ENCODE assay signal across 1 cellular context in the genomic region with DNA sequence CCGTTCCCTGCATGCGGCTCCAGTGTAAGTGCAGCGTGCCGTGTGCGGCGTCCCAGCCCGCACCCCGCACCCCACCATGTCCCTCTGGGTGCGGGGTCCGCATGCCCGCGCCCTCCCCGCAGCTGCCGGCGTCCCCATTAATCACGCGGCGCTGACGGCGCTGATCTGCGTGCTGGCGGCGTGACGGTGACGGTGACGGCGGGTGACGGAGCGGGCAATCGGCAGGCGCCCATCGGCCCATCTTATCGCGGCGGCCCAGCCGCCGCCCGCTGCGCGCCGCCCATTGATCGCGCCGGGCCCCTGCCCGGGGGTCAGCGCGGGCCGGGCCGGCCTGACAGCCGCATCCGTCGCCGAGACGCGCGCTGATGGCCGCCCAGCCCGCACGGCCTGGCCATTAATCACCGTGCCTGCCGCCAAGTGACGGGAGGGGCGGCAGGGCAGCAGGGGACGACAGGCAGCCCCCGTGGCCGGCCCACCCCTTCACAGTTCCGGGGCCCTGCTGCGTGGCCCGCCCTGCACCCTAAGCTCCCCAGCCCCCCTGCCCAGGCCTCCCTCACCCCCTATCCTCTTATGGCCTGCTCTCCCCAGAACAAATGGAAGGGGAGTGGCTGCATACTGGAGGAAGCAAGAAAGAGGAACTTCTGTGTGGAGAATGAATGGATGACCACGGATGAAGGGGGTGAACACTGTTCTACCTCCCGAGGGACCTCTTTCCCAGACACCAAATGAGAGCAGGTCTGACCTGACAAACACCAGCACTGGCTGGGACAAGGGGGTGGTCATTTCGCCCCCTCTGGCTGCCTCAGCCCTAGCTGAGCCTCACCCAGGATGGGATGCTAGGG.
TF ChIP-seq lines count a peak whose summit lies in the region.

No MANE protein-coding gene starts in this region.

TF ChIP-seq in endothelial cell of umbilical vein, 7 proteins besides CTCF, POLR2A, EP300 and RAD21 (continued from another document):
- TF ChIP-seq EZH2 (IDR thresholded peaks at IDR 0.05; ENCODE audit: borderline replicate concordance, low read depth, low read length, severe bottlenecking) (no peak), MYC (IDR thresholded peaks at IDR 0.05; ENCODE audit: low read depth, low read length) (no peak), POLR2AphosphoS5 (IDR thresholded peaks at IDR 0.05; ENCODE audit: insufficient read depth, low read depth, low read length) (no peak), FOS (IDR thresholded peaks at IDR 0.05; ENCODE audit: borderline replicate concordance, insufficient read depth, low read length) (no peak)
TF ChIP-seq in endothelial cell of umbilical vein: peak in this region for 0.
